ENCODE assay signal across 8 cellular contexts in the genomic region with DNA sequence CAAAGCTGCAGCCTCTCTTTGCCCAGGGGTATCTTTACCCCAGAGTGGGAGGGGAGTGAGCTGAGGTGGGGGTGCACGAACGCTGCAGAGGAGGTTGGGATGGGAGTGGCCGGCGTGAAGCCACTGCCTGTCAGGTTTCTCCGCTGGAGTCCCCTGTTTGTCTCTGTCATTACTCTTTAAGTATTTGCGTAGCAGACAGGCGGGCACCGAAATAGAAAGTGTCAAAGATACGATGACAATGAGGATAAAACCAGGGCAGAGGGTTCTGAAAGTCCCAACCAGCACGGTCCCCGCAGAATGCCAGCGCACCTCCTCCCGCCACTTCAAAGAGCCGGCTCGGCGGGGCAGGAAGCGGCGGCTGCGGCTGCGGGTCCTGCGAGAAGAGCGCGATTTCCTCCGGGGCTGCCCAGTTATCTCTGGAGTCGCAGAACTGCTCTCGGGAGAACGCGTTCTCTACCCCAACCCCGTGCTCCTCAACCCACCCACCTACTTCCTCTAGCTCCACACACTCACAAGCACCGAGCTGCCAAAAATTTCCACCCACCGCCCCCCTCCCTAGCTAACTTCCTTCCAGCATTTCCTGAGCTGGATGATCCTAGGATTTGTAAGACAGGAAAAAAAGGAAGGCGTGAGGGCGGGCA. TPM values are rescaled to one million over a fixed set of nuclear protein-coding genes. Genes with fewer than 3 reads are reported as not detected.
DNase-seq lines count a peak whose midpoint lies in the region; ATAC-seq lines count a peak whose summit lies in the region.

A gene with protein sequence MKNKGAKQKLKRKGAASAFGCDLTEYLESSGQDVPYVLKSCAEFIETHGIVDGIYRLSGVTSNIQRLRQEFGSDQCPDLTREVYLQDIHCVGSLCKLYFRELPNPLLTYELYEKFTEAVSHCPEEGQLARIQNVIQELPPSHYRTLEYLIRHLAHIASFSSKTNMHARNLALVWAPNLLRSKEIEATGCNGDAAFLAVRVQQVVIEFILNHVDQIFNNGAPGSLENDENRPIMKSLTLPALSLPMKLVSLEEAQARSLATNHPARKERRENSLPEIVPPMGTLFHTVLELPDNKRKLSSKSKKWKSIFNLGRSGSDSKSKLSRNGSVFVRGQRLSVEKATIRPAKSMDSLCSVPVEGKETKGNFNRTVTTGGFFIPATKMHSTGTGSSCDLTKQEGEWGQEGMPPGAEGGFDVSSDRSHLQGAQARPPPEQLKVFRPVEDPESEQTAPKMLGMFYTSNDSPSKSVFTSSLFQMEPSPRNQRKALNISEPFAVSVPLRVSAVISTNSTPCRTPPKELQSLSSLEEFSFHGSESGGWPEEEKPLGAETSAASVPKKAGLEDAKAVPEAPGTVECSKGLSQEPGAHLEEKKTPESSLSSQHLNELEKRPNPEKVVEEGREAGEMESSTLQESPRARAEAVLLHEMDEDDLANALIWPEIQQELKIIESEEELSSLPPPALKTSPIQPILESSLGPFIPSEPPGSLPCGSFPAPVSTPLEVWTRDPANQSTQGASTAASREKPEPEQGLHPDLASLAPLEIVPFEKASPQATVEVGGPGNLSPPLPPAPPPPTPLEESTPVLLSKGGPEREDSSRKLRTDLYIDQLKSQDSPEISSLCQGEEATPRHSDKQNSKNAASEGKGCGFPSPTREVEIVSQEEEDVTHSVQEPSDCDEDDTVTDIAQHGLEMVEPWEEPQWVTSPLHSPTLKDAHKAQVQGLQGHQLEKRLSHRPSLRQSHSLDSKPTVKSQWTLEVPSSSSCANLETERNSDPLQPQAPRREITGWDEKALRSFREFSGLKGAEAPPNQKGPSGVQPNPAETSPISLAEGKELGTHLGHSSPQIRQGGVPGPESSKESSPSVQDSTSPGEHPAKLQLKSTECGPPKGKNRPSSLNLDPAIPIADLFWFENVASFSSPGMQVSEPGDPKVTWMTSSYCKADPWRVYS (N-terminal part only) (plus strand): TSS at position 623 of the 641 bp plus-strand sequence. CDS start 522 bp downstream, outside the sequence.

- peak; percentile 62 for DNase-seq in 8988T
- DNase-seq in NOMO-1 treated with DMSO at 0.1 percent for 48 hours (lab: John Stamatoyannopoulos, UW; ENCODE audit: unreplicated experiment), result peak; percentile 50
- peak; percentile 61 for DNase-seq in activated CD8-positive, alpha-beta memory T cell treated with anti-CD3 and anti-CD28 coated beads, Interleukin-2, amount 50 U/mL, for 24 hours (ENCODE audit: extremely low read depth)
- DNase-seq in mucosa of gallbladder (ENCODE audit: low spot score), result peak; percentile 58
- DNase-seq in stimulated activated CD8-positive, alpha-beta memory T cell treated with anti-CD3 and anti-CD28 coated beads, Interleukin-4, amount 100 ng/mL, for 24 hours (ENCODE audit: low read depth), result peak; percentile 81

- peak; percentile 29 for ATAC-seq in GM18499 (IDR thresholded peaks at IDR 0.05; ENCODE audit: insufficient read depth, unreplicated experiment)
- peak; percentile 48 for ATAC-seq in HG02885 (IDR thresholded peaks at IDR 0.05; ENCODE audit: poor library complexity, unreplicated experiment)

- in situ Hi-C loops in endometrial microvascular endothelial cells (cut with HindIII; ENCODE audit: inconsistent ontology term, low pct_unique_long_range_greater_than_20kb, low sequenced_read_pairs), result no loop called here

RNA-seq across cellular contexts. Expression of the gene that starts here (rescaled TPM):
- total RNA-seq in endometrial microvascular endothelial cells (ENCODE audit: inconsistent ontology term) (39.4 TPM), mucosa of gallbladder (22.6 TPM)

Comparison
In these comparisons a context has a peak if more than half of its experiments do, and no peak if none do; other contexts are left out.
1. Peak in every context shown above with its lines: DNase-seq and ATAC-seq.